1 cellular context compared by ENCODE assay signal in the genomic region with DNA sequence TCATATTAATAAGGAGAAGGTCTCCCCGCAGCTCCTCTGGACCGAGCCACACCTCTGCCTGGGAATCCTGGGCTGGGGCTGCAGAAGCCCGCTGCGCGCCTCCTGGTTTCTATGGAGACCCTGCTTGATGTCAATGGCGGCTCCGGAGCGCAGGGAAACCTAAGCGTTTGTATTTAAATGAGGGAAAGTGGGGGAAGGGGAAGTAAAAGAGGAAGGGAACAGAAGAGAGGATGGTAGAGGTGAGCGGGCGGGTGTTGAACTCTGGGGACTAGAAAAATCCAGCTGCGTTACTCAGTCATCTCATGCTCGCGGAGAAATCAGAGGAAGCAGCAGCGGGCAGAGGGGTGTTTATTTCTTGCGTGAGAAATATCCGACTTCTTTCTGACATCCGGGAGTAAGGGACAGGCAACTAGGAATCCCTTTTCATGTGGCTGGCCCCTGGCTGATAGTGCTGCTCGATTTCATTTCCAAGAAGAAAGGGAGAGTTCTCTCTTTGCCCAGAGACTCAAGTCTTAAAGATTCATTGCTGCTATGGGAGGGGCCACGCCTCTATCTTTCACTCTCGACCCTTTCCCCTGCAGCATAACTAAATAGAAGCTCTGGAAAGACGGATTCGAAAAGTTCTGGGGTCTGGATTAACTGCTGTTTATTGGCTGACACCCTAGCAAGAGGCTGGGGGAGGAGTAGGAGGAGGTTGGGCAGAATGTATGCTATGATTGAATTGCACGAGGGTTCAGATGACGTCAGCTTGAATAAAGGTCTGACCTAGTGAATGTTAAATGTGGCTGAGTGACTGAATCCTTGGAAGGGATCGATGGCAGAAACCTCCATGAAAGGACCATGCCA.
TF ChIP-seq lines count a peak whose summit lies in the region.

No MANE protein-coding gene starts in this region.

TF ChIP-seq in HEK293, 187 proteins besides CTCF, POLR2A, EP300 and RAD21 (continued from another document and continues in another):
- TF ChIP-seq, protein P1, sequence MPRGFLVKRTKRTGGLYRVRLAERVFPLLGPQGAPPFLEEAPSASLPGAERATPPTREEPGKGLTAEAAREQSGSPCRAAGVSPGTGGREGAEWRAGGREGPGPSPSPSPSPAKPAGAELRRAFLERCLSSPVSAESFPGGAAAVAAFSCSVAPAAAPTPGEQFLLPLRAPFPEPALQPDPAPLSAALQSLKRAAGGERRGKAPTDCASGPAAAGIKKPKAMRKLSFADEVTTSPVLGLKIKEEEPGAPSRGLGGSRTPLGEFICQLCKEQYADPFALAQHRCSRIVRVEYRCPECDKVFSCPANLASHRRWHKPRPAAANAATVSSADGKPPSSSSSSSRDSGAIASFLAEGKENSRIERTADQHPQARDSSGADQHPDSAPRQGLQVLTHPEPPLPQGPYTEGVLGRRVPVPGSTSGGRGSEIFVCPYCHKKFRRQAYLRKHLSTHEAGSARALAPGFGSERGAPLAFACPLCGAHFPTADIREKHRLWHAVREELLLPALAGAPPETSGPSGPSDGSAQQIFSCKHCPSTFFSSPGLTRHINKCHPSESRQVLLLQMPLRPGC (tag by site-specific recombination; IDR thresholded peaks at IDR 0.05): no peak
- TF ChIP-seq ZNF571 (tag by site-specific recombination; IDR thresholded peaks at IDR 0.05): no peak
- TF ChIP-seq ZNF280D (tag by site-specific recombination; IDR thresholded peaks at IDR 0.05): no peak
- no peak for TF ChIP-seq TSHZ1 (tag by site-specific recombination; IDR thresholded peaks at IDR 0.05; ENCODE audit: borderline replicate concordance)
- 0 out of 2 replicates have a peak, but pooled peaks have one; percentile 5 for TF ChIP-seq ZNF600 (tag by site-specific recombination; IDR thresholded peaks at IDR 0.05)
- TF ChIP-seq ZNF211 (tag by site-specific recombination; IDR thresholded peaks at IDR 0.05; ENCODE audit: low read depth): no peak
- no peak for TF ChIP-seq ZNF266 (tag by site-specific recombination; IDR thresholded peaks at IDR 0.05; ENCODE audit: low read depth)
- TF ChIP-seq ZEB2 (tag by site-specific recombination; IDR thresholded peaks at IDR 0.05): peak; percentile 27; the same call in 1 of the 2 replicates
- no peak for TF ChIP-seq ZSCAN16 (tag by site-specific recombination; IDR thresholded peaks at IDR 0.05)
- no peak for TF ChIP-seq ZNF133 (tag by site-specific recombination; IDR thresholded peaks at IDR 0.05)
- peak; percentile 70 for TF ChIP-seq ZNF335 (tag by site-specific recombination; conservative IDR thresholded peaks at IDR 0.05)
- no peak for TF ChIP-seq ZNF280C (tag by site-specific recombination; IDR thresholded peaks at IDR 0.05)
- TF ChIP-seq ZNF350 (tag by site-specific recombination; IDR thresholded peaks at IDR 0.05): no peak
- TF ChIP-seq ZNF624 (tag by site-specific recombination; IDR thresholded peaks at IDR 0.05): no peak
- TF ChIP-seq ZNF639 (tag by site-specific recombination; IDR thresholded peaks at IDR 0.05): no peak
- no peak; the same call in 1 of the 2 replicates for TF ChIP-seq ZNF391 (tag by site-specific recombination; IDR thresholded peaks at IDR 0.05; ENCODE audit: borderline replicate concordance, low read depth)
- no peak for TF ChIP-seq ZNF121 (tag by site-specific recombination; IDR thresholded peaks at IDR 0.05)
- TF ChIP-seq ZNF513 (tag by site-specific recombination; IDR thresholded peaks at IDR 0.05): no peak
- TF ChIP-seq OSR2 (tag by site-specific recombination; IDR thresholded peaks at IDR 0.05): no peak
- no peak for TF ChIP-seq REST (tag by site-specific recombination; IDR thresholded peaks at IDR 0.05)
- no peak for TF ChIP-seq ZNF19 (tag by site-specific recombination; IDR thresholded peaks at IDR 0.05; ENCODE audit: low read depth)
- TF ChIP-seq GFI1B (tag by site-specific recombination; IDR thresholded peaks at IDR 0.05): no peak
- TF ChIP-seq, protein P2, sequence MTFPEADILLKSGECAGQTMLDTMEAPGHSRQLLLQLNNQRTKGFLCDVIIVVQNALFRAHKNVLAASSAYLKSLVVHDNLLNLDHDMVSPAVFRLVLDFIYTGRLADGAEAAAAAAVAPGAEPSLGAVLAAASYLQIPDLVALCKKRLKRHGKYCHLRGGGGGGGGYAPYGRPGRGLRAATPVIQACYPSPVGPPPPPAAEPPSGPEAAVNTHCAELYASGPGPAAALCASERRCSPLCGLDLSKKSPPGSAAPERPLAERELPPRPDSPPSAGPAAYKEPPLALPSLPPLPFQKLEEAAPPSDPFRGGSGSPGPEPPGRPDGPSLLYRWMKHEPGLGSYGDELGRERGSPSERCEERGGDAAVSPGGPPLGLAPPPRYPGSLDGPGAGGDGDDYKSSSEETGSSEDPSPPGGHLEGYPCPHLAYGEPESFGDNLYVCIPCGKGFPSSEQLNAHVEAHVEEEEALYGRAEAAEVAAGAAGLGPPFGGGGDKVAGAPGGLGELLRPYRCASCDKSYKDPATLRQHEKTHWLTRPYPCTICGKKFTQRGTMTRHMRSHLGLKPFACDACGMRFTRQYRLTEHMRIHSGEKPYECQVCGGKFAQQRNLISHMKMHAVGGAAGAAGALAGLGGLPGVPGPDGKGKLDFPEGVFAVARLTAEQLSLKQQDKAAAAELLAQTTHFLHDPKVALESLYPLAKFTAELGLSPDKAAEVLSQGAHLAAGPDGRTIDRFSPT (tag by site-specific recombination; IDR thresholded peaks at IDR 0.05): peak; percentile 39; the same call in 1 of the 2 replicates
- 0 out of 2 replicates have a peak, but pooled peaks have one; percentile 31 for TF ChIP-seq EGR2 (tag by site-specific recombination; IDR thresholded peaks at IDR 0.05; ENCODE audit: low read depth)
- no peak for TF ChIP-seq ZNF621 (tag by site-specific recombination; IDR thresholded peaks at IDR 0.05)
- 0 out of 2 replicates have a peak, but pooled peaks have one; percentile 6 for TF ChIP-seq KLF8 (tag by site-specific recombination; IDR thresholded peaks at IDR 0.05)
- TF ChIP-seq SP2 (tag by site-specific recombination; IDR thresholded peaks at IDR 0.05): peak; percentile 52
- no peak for TF ChIP-seq ZNF473 (tag by site-specific recombination; IDR thresholded peaks at IDR 0.05)
- no peak for TF ChIP-seq ZNF426 (tag by site-specific recombination; IDR thresholded peaks at IDR 0.05)
- 0 out of 2 replicates have a peak, but pooled peaks have one; percentile 2 for TF ChIP-seq ZNF324 (tag by site-specific recombination; IDR thresholded peaks at IDR 0.05)
- no peak for TF ChIP-seq ZNF114 (tag by site-specific recombination; IDR thresholded peaks at IDR 0.05)
- TF ChIP-seq ZNF132 (tag by site-specific recombination; IDR thresholded peaks at IDR 0.05; ENCODE audit: borderline replicate concordance): no peak
